In the genomic region with DNA sequence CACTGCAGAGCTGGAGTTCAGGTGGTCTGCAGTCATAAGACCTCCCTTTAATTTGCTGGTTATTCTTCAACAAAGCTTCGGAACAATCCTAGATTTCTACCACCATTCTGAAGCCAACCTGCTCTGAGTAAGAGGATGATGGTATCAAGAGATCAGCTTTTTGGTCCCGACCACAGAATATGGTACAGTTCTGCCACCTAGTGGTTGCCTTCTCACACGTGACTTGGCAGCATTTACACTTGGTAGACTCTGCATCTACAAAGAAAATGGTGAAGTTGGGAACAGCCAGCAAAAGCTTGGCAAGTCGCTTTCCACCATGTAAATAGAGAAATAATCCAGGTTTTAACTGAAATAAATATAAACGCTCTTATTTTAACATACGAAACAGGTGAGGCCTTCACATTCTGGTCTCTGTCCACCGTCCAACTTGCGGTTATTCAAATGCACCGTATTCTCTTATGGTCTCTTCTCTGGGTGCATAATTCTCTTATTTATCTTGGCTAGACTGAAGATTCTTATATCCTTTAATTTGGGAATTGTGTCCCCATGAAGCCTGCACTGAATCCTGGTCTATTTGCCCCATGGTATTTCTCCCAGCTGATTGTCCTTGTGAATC, we compare ENCODE assay signal across 9 cellular contexts.
DNase-seq lines count a peak whose midpoint lies in the region; ATAC-seq, FAIRE-seq and TF ChIP-seq lines count a peak whose summit lies in the region.
"Had no signal": no experiment of that assay in that cellular context is flagged by ENCODE, and none has a peak within 500 bp of the region (broad histone marks: within the 10 kb centered on the region; RNA-seq: fewer than 3 reads in every experiment).

No MANE protein-coding gene starts in this region.

- WGBS in hepatocyte (ENCODE audit: low lambda C conversion rate, missing lambda C conversion rate) = 36% methylated on average over 9 of the region's 9 CpGs
- whole genome bisulfite sequencing in small intestine, 3 donors = 42 to 46% (median 43%) methylated on average over 9 of the region's 9 CpGs

- H3K36me3 Mint-ChIP-seq in GM23338 (ENCODE audit: low read depth) = no peaks in the 10 kb centered on the region
- H3K36me3 Mint-ChIP-seq: naive thymus-derived CD8-positive, alpha-beta T cell had no signal

- H2AFZ ChIP-seq in GM23338 (no peak overlapping the region), hepatocyte (no peak overlapping the region)

- H3K4me1 Mint-ChIP-seq in GM23338 = peaks cover 2% of the 10 kb centered on the region; the same call in 2 of the 3 replicates
- H3K4me1 Mint-ChIP-seq: naive thymus-derived CD8-positive, alpha-beta T cell had no signal

- peak; percentile 100 for ATAC-seq in GM23338
- ATAC-seq: naive thymus-derived CD8-positive, alpha-beta T cell had no signal

- H3K27ac ChIP-seq in GM23338 (ENCODE audit: low read depth) = no peak overlapping the region
- no peak overlapping the region for H3K27ac ChIP-seq in hepatocyte
- H3K27ac ChIP-seq in small intestine (ENCODE audit: low read depth in 1 of 2, low read length in 1 of 2) = no peak overlapping the region

- TF ChIP-seq CTCF in GM23338 (conservative IDR thresholded peaks at IDR 0.05; ENCODE audit: low read depth in 2 of 2) (peak; percentile 96 to 98), hepatocyte (IDR thresholded peaks at IDR 0.05; ENCODE audit: poor library complexity) (peak; percentile 81)

- H3K9ac ChIP-seq in NT2/D1 (ENCODE audit: insufficient read length, low read depth) (no peak overlapping the region), adipocyte (ENCODE audit: low read length) (no peak overlapping the region)

- no peaks in the 10 kb centered on the region for H3K9me3 Mint-ChIP-seq in GM23338
- H3K9me3 Mint-ChIP-seq: naive thymus-derived CD8-positive, alpha-beta T cell had no signal

- H3K36me3 ChIP-seq in GM23338 (ENCODE audit: insufficient read depth) = no peaks in the 10 kb centered on the region
- H3K36me3 ChIP-seq in NT2/D1 (ENCODE audit: insufficient read depth, insufficient read length, low read length) = no peaks in the 10 kb centered on the region
- H3K36me3 ChIP-seq in adipocyte (ENCODE audit: control insufficient read depth, insufficient read depth, low read length, severe bottlenecking) = no peaks in the 10 kb centered on the region
- no peaks in the 10 kb centered on the region for H3K36me3 ChIP-seq in hepatocyte (replicated peaks; ENCODE audit: insufficient read depth, low read depth)
- H3K36me3 ChIP-seq in small intestine (ENCODE audit: control insufficient read depth in 2 of 2, insufficient read depth in 2 of 2, low read length in 2 of 2) = no peaks in the 10 kb centered on the region

- peak; percentile 61 for DNase-seq in activated effector memory CD4-positive, alpha-beta T cell treated with anti-CD3 and anti-CD28 coated beads, Interleukin-2, amount 50 U/mL, for 16 hours
- DNase-seq in activated effector memory CD4-positive, alpha-beta T cell treated with Interleukin-2 at 50 U/mL for 16 hours = no peak
- DNase-seq in GM23338 (ENCODE audit: low spot score) (peak; percentile 96), NT2/D1 (ENCODE audit: low read depth, low spot score) (peak; percentile 89), adipocyte (ENCODE audit: low read depth) (peak; percentile 90), hepatocyte (ENCODE audit: low spot score) (peak; percentile 89), small intestine (peak; percentile 61)
- DNase-seq in Jurkat, Clone E6-1 (ENCODE audit: low read depth, low spot score) = peak; percentile 76

- no peaks in the 10 kb centered on the region for H3K9me2 ChIP-seq in GM23338 (ENCODE audit: insufficient read depth)
- no peaks in the 10 kb centered on the region for H3K9me2 ChIP-seq in hepatocyte (replicated peaks; ENCODE audit: insufficient read depth)

- H3K27me3 ChIP-seq in GM23338 (ENCODE audit: insufficient read depth) (no peaks in the 10 kb centered on the region), NT2/D1 (ENCODE audit: insufficient read depth, insufficient read length) (no peaks in the 10 kb centered on the region), adipocyte (replicated peaks; ENCODE audit: control insufficient read depth, insufficient read depth, low read length) (peaks cover 14% of the 10 kb centered on the region), hepatocyte (peaks cover 4% of the 10 kb centered on the region), small intestine (ENCODE audit: control insufficient read depth in 2 of 2, insufficient read depth in 2 of 2, low read length in 2 of 2) (no peaks in the 10 kb centered on the region)

- H3K4me1 ChIP-seq in GM23338 (ENCODE audit: insufficient read depth) (no peaks in the 10 kb centered on the region), NT2/D1 (ENCODE audit: insufficient read depth, insufficient read length) (no peaks in the 10 kb centered on the region), adipocyte (ENCODE audit: control insufficient read depth, insufficient read depth, low read length) (no peaks in the 10 kb centered on the region), hepatocyte (ENCODE audit: insufficient read depth) (no peaks in the 10 kb centered on the region), small intestine (ENCODE audit: control insufficient read depth in 2 of 2, insufficient read depth in 1 of 2, low read depth in 1 of 2, low read length in 1 of 2) (no peaks in the 10 kb centered on the region)

- no peaks in the 10 kb centered on the region for H3F3A ChIP-seq in GM23338 (replicated peaks; ENCODE audit: low read depth)

- no peak overlapping the region for H3K4me3 ChIP-seq in GM23338
- no peak overlapping the region for H3K4me3 ChIP-seq in Jurkat, Clone E6-1 (ENCODE audit: low read length)
- no peak overlapping the region for H3K4me3 ChIP-seq in NT2/D1 (ENCODE audit: insufficient read length, low read depth)
- no peak overlapping the region for H3K4me3 ChIP-seq in adipocyte (ENCODE audit: low read length)
- no peak overlapping the region for H3K4me3 ChIP-seq in hepatocyte
- no peak overlapping the region for H3K4me3 ChIP-seq in small intestine (ENCODE audit: low read depth in 1 of 2, low read length in 2 of 2)

- peak overlapping the region; percentile 76; the same call in 1 of the 2 replicates for H3K27ac Mint-ChIP-seq in GM23338
- H3K27ac Mint-ChIP-seq: naive thymus-derived CD8-positive, alpha-beta T cell had no signal

- no peaks in the 10 kb centered on the region for H3K27me3 Mint-ChIP-seq in GM23338 (ENCODE audit: insufficient read depth, low read depth, poor library complexity)
- H3K27me3 Mint-ChIP-seq: naive thymus-derived CD8-positive, alpha-beta T cell had no signal

- H4K20me1 ChIP-seq in GM23338 (replicated peaks; ENCODE audit: insufficient read depth) (no peaks in the 10 kb centered on the region), hepatocyte (ENCODE audit: insufficient read depth, poor library complexity, severe bottlenecking) (no peaks in the 10 kb centered on the region)

- no peak overlapping the region for H3K4me3 Mint-ChIP-seq in GM23338
- H3K4me3 Mint-ChIP-seq: naive thymus-derived CD8-positive, alpha-beta T cell had no signal

- no peaks in the 10 kb centered on the region for H3K9me3 ChIP-seq in NT2/D1 (ENCODE audit: insufficient read depth, low read length)
- no peaks in the 10 kb centered on the region for H3K9me3 ChIP-seq in adipocyte (ENCODE audit: control insufficient read depth, low read length)
- H3K9me3 ChIP-seq in hepatocyte (ENCODE audit: low read depth) = no peaks in the 10 kb centered on the region
- H3K9me3 ChIP-seq in small intestine (ENCODE audit: control insufficient read depth, low read depth) = no peaks in the 10 kb centered on the region

- H3K79me2 ChIP-seq in GM23338 (replicated peaks; ENCODE audit: insufficient read depth) = no peaks in the 10 kb centered on the region
- H3K79me2 ChIP-seq in hepatocyte = no peaks in the 10 kb centered on the region

- no peak for FAIRE-seq in small intestine (lab: Jason Lieb, UNC)

- H3K4me2 ChIP-seq in GM23338 (no peak overlapping the region), hepatocyte (no peak overlapping the region)

TF ChIP-seq in GM23338, 12 proteins besides CTCF, POLR2A, EP300 and RAD21:
- no peak for TF ChIP-seq EZH2phosphoT487 (IDR thresholded peaks at IDR 0.05; ENCODE audit: unreplicated experiment)
- TF ChIP-seq, protein P1, sequence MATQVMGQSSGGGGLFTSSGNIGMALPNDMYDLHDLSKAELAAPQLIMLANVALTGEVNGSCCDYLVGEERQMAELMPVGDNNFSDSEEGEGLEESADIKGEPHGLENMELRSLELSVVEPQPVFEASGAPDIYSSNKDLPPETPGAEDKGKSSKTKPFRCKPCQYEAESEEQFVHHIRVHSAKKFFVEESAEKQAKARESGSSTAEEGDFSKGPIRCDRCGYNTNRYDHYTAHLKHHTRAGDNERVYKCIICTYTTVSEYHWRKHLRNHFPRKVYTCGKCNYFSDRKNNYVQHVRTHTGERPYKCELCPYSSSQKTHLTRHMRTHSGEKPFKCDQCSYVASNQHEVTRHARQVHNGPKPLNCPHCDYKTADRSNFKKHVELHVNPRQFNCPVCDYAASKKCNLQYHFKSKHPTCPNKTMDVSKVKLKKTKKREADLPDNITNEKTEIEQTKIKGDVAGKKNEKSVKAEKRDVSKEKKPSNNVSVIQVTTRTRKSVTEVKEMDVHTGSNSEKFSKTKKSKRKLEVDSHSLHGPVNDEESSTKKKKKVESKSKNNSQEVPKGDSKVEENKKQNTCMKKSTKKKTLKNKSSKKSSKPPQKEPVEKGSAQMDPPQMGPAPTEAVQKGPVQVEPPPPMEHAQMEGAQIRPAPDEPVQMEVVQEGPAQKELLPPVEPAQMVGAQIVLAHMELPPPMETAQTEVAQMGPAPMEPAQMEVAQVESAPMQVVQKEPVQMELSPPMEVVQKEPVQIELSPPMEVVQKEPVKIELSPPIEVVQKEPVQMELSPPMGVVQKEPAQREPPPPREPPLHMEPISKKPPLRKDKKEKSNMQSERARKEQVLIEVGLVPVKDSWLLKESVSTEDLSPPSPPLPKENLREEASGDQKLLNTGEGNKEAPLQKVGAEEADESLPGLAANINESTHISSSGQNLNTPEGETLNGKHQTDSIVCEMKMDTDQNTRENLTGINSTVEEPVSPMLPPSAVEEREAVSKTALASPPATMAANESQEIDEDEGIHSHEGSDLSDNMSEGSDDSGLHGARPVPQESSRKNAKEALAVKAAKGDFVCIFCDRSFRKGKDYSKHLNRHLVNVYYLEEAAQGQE (IDR thresholded peaks at IDR 0.05; ENCODE audit: unreplicated experiment) = no peak
